ENCODE assay signal across 22 cellular contexts in genomic region chr1:219379691-219380090, GRCh38.
DNase-seq lines count a peak whose midpoint lies in the region; ATAC-seq, FAIRE-seq and TF ChIP-seq lines count a peak whose summit lies in the region.
"Had no signal": no experiment of that assay in that cellular context is flagged by ENCODE, and none has a peak within 500 bp of the region (broad histone marks: within the 10 kb centered on the region; RNA-seq: fewer than 3 reads in every experiment).

No MANE protein-coding gene starts in this region.

- peak; percentile 8 for FAIRE-seq in RCC 7860 (lab: Jason Lieb, UNC)
- FAIRE-seq: A204.1, GM12878, HepG2 had no signal

- TF ChIP-seq CTCF in nephron (IDR thresholded peaks at IDR 0.05; ENCODE audit: unreplicated experiment in 3 of 3) (no peak), gastrocnemius medialis (IDR thresholded peaks at IDR 0.05 in 4 of 5, conservative IDR thresholded peaks at IDR 0.05 in 1 of 5) (no peak)

- no peak for TF ChIP-seq POLR2A in gastrocnemius medialis (IDR thresholded peaks at IDR 0.05)

- no peaks in the 10 kb centered on the region for H3K27me3 Mint-ChIP-seq in nephron (ENCODE audit: low read depth)
- H3K27me3 Mint-ChIP-seq: CD4-positive, alpha-beta memory T cell; IgD-negative memory B cell had no signal

- no peak overlapping the region for H3K4me3 ChIP-seq in gastrocnemius medialis
- H3K4me3 ChIP-seq: GM12878 had no signal

- H3K27me3 ChIP-seq in gastrocnemius medialis: no peaks in the 10 kb centered on the region

- no peaks in the 10 kb centered on the region for H3K9me3 ChIP-seq in gastrocnemius medialis

- peaks cover 5% of the 10 kb centered on the region for H3K36me3 Mint-ChIP-seq in nephron (ENCODE audit: low read depth)
- H3K36me3 Mint-ChIP-seq: CD4-positive, alpha-beta memory T cell had no signal

- peaks cover 35% of the 10 kb centered on the region for H3K4me1 Mint-ChIP-seq in nephron
- H3K4me1 Mint-ChIP-seq: CD4-positive, alpha-beta memory T cell; IgD-negative memory B cell had no signal

- no peaks in the 10 kb centered on the region for H3K4me1 ChIP-seq in gastrocnemius medialis

- no peak overlapping the region for H3K4me3 Mint-ChIP-seq in nephron
- H3K4me3 Mint-ChIP-seq: CD4-positive, alpha-beta memory T cell; IgD-negative memory B cell had no signal

- no peaks in the 10 kb centered on the region for H3K36me3 ChIP-seq in gastrocnemius medialis

- in situ Hi-C loops in gastrocnemius medialis (cut with MboI; ENCODE audit: low sequenced_read_pairs in 4 of 4): no loop called here

- H3K27ac ChIP-seq in gastrocnemius medialis: no peak overlapping the region
- H3K27ac ChIP-seq: C4-2B had no signal

- intact Hi-C loops in gastrocnemius medialis (cut with DNase I; ENCODE audit: low total_unique reads): no loop called here

- ATAC-seq in gastrocnemius medialis (no peak), GM18909 (IDR thresholded peaks at IDR 0.05; ENCODE audit: poor library complexity, unreplicated experiment) (no peak)
- ATAC-seq: GM12878, HepG2 had no signal

- peaks cover 3% of the 10 kb centered on the region for H3K9me3 Mint-ChIP-seq in nephron

- DNase-seq in RCC 7860 (ENCODE audit: low spot score) (no peak), glomerular visceral epithelial cell (ENCODE audit: extremely low spot score) (peak; percentile 27), gastrocnemius medialis (no peak), GM19238 (ENCODE audit: insufficient read length, low spot score) (no peak), SHP77 (lab: John Stamatoyannopoulos, UW) (no peak)
- DNase-seq: ACHN; AML-193; CD4-positive, alpha-beta memory T cell; DMS 273 treated with DMSO at 0.1 percent for 48 hours; DMS53; DND-41; EL; GOT3; H7; KBM-7 had no signal

- peak overlapping the region; percentile 74 to 79 (median 78) for H3K27ac Mint-ChIP-seq in nephron
- H3K27ac Mint-ChIP-seq: CD4-positive, alpha-beta memory T cell; IgD-negative memory B cell had no signal
